ENCODE assay signal across 30 cellular contexts in the genomic region with DNA sequence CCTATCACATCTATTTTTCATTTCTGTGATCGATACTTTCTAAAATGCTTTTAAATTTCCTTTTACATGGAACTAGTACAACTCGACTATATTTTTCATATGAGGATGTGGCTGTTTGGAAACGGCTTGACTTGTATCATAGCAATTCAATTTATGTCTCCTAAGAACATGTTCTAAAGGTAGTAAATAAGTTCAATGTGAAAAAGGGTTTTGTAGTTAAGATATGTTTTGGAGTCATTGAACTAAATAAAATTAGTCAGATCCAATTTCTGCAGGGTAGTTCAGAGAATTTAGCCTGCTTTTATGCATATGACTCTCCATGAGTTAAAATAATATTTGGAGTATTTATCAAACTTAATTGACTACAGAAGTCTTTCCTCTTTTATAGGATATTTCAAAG.
"Had no signal": no experiment of that assay in that cellular context is flagged by ENCODE, and none has a peak within 500 bp of the region (broad histone marks: within the 10 kb centered on the region; RNA-seq: fewer than 3 reads in every experiment).

No MANE protein-coding gene starts in this region.

- H3K4me3 ChIP-seq: left lung, lung, mucosa of descending colon, pancreas, prostate gland, skin epidermis, spleen, testis, thyroid gland, transverse colon, upper lobe of left lung, vagina had no signal

- H3K27ac Mint-ChIP-seq: immature natural killer cell; naive thymus-derived CD8-positive, alpha-beta T cell; nephron; stimulated activated effector memory CD8-positive, alpha-beta T cell treated with anti-CD3 and anti-CD28 coated beads, Interleukin-12 subunit alpha, Interleukin-12 subunit beta, amount 100 ng/mL, for 72 hours; stimulated activated naive CD8-positive, alpha-beta T cell treated with anti-CD3 and anti-CD28 coated beads, Interleukin-15, amount 100 ng/mL, for 72 hours had no signal

- H3K27ac ChIP-seq: left lung, pancreas, prostate gland, skin epidermis, spleen, testis, thyroid gland, transverse colon, upper lobe of left lung, vagina had no signal

- H3K9me3 ChIP-seq: left lung, mucosa of descending colon, pancreas, prostate gland, testis, thyroid gland, transverse colon, upper lobe of left lung, vagina had no signal

- H3K9me3 Mint-ChIP-seq: nephron had no signal

- H3K4me1 ChIP-seq: left lung, prostate gland, spleen, testis, thyroid gland, transverse colon, upper lobe of left lung, vagina had no signal

- H3K4me1 Mint-ChIP-seq: immature natural killer cell; naive thymus-derived CD8-positive, alpha-beta T cell; nephron; neural crest cell; stimulated activated effector memory CD8-positive, alpha-beta T cell treated with anti-CD3 and anti-CD28 coated beads, Interleukin-12 subunit alpha, Interleukin-12 subunit beta, amount 100 ng/mL, for 72 hours; stimulated activated naive CD8-positive, alpha-beta T cell treated with anti-CD3 and anti-CD28 coated beads, Interleukin-15, amount 100 ng/mL, for 72 hours had no signal

- H3K4me3 Mint-ChIP-seq: immature natural killer cell; naive thymus-derived CD8-positive, alpha-beta T cell; nephron; neural crest cell; stimulated activated effector memory CD8-positive, alpha-beta T cell treated with anti-CD3 and anti-CD28 coated beads, Interleukin-12 subunit alpha, Interleukin-12 subunit beta, amount 100 ng/mL, for 72 hours; stimulated activated naive CD8-positive, alpha-beta T cell treated with anti-CD3 and anti-CD28 coated beads, Interleukin-15, amount 100 ng/mL, for 72 hours had no signal

- H3K27me3 ChIP-seq: left lung, pancreas, spleen, testis, thyroid gland, transverse colon, upper lobe of left lung, vagina had no signal

- DNase-seq: hypothalamus; immature natural killer cell; kidney; left colon; left lung; midbrain; mucosa of descending colon; naive thymus-derived CD8-positive, alpha-beta T cell; nucleus accumbens; pancreas; posterior cingulate gyrus; retina; right cardiac atrium; spleen; stimulated activated CD4-positive, alpha-beta T cell treated with anti-CD3 and anti-CD28 coated beads, Interleukin-4, amount 100 ng/mL, for 24 hours; stimulated activated naive CD4-positive, alpha-beta T cell treated with Interleukin-2 at 50 U/mL for 16 hours; stimulated activated naive CD8-positive, alpha-beta T cell treated with anti-CD3 and anti-CD28 coated beads, Interleukin-15, amount 100 ng/mL, for 72 hours; substantia nigra; testis; thyroid gland; transverse colon; upper lobe of left lung had no signal

- H3K27me3 Mint-ChIP-seq: naive thymus-derived CD8-positive, alpha-beta T cell; stimulated activated naive CD8-positive, alpha-beta T cell treated with anti-CD3 and anti-CD28 coated beads, Interleukin-15, amount 100 ng/mL, for 72 hours had no signal

- H3K36me3 Mint-ChIP-seq: immature natural killer cell; stimulated activated effector memory CD8-positive, alpha-beta T cell treated with anti-CD3 and anti-CD28 coated beads, Interleukin-12 subunit alpha, Interleukin-12 subunit beta, amount 100 ng/mL, for 72 hours had no signal

- ATAC-seq: left colon; left lung; mucosa of descending colon; naive thymus-derived CD8-positive, alpha-beta T cell; pancreas; right cardiac atrium; sciatic nerve; stimulated activated effector memory CD8-positive, alpha-beta T cell treated with anti-CD3 and anti-CD28 coated beads, Interleukin-12 subunit alpha, Interleukin-12 subunit beta, amount 100 ng/mL, for 72 hours; stimulated activated naive CD8-positive, alpha-beta T cell treated with anti-CD3 and anti-CD28 coated beads, Interleukin-15, amount 100 ng/mL, for 72 hours had no signal

- H3K36me3 ChIP-seq: left lung, pancreas, prostate gland, spleen, thyroid gland, transverse colon, upper lobe of left lung, vagina had no signal
